Comparison of ENCODE assay signal across 1 cellular context in genomic region chr15:85173630-85174029, GRCh38.
A peak's percentile ranks its signal among the peaks of the same experiment; 100 is the strongest.
TF ChIP-seq lines count a peak whose summit lies in the region.

No MANE protein-coding gene starts in this region.

TF ChIP-seq in HepG2, 621 proteins besides CTCF, POLR2A, EP300 and RAD21 (continued from another document):
- TF ChIP-seq, protein P1, sequence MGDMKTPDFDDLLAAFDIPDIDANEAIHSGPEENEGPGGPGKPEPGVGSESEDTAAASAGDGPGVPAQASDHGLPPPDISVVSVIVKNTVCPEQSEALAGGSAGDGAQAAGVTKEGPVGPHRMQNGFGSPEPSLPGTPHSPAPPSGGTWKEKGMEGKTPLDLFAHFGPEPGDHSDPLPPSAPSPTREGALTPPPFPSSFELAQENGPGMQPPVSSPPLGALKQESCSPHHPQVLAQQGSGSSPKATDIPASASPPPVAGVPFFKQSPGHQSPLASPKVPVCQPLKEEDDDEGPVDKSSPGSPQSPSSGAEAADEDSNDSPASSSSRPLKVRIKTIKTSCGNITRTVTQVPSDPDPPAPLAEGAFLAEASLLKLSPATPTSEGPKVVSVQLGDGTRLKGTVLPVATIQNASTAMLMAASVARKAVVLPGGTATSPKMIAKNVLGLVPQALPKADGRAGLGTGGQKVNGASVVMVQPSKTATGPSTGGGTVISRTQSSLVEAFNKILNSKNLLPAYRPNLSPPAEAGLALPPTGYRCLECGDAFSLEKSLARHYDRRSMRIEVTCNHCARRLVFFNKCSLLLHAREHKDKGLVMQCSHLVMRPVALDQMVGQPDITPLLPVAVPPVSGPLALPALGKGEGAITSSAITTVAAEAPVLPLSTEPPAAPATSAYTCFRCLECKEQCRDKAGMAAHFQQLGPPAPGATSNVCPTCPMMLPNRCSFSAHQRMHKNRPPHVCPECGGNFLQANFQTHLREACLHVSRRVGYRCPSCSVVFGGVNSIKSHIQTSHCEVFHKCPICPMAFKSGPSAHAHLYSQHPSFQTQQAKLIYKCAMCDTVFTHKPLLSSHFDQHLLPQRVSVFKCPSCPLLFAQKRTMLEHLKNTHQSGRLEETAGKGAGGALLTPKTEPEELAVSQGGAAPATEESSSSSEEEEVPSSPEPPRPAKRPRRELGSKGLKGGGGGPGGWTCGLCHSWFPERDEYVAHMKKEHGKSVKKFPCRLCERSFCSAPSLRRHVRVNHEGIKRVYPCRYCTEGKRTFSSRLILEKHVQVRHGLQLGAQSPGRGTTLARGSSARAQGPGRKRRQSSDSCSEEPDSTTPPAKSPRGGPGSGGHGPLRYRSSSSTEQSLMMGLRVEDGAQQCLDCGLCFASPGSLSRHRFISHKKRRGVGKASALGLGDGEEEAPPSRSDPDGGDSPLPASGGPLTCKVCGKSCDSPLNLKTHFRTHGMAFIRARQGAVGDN (CRISPR knock-in tag; IDR thresholded peaks at IDR 0.05): peak; percentile 50
- TF ChIP-seq RXRB (CRISPR knock-in tag; IDR thresholded peaks at IDR 0.05; ENCODE audit: borderline replicate concordance) (peak; percentile 47; the same call in 1 of the 2 replicates), POGZ (CRISPR knock-in tag; IDR thresholded peaks at IDR 0.05) (0 out of 2 replicates have a peak, but pooled peaks have one; percentile 21), MED1 (CRISPR knock-in tag; IDR thresholded peaks at IDR 0.05) (peak; percentile 39; the same call in 1 of the 2 replicates), TFAP4 (IDR thresholded peaks at IDR 0.05; ENCODE audit: borderline replicate concordance, low read depth) (peak; percentile 77; the same call in 1 of the 2 replicates), MNT (IDR thresholded peaks at IDR 0.05) (peak; percentile 75), ARID5B (CRISPR knock-in tag; IDR thresholded peaks at IDR 0.05) (peak; percentile 48), SAP130 (CRISPR knock-in tag; IDR thresholded peaks at IDR 0.05; ENCODE audit: low read depth) (peak; percentile 48; the same call in 1 of the 2 replicates), RARA (CRISPR knock-in tag; IDR thresholded peaks at IDR 0.05) (peak; percentile 61), MLX (CRISPR knock-in tag; IDR thresholded peaks at IDR 0.05) (peak; percentile 85), ARNTL (CRISPR knock-in tag; IDR thresholded peaks at IDR 0.05) (0 out of 2 replicates have a peak, but pooled peaks have one; percentile 35)
TF ChIP-seq in HepG2: peak in this region for 15; not testable (repeated sequence) for 606.
